In the genomic region with DNA sequence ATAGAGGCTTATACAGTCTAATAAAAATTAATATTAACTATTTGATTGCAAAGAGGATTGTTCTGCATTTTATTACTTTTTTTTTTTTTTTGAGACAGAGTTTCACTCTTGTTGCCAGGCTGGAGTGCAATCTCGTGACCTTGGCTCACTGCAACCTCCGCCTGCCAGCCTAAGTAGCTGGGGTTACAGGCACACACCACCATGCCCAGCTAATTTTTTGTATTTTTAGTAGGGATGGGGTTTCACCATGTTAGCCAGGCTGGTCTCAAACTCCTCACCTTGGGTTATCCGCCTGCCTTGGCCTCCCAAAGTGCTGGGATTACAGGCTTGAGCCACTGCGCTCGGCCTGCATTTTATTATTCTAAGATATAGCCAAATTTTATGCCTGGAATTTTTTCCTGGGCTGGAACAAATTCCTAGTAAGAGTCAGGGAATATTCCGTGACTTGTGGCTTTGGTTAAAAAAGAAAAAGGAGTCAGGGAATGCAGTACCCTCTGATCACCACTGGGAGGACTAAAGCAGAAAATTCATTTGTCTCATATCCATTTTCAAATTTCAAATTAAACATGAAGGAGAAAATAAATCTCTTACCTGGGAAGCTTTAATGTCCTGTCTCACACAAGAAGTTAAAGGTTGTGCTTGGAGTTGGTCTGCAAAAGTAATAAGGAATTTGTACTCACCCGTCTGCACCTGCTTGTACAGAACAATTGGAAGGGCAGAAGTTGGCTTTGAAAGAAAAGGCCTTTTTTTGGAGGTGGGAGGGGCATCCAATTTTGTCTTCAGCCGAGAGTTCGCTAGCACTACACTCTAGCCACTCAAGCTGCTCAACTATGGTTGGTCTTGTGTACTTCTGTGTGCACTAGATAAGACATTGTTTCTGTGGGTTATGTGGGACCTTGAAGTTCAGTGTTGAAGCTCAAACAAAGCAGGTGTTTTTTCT, we compare ENCODE assay signal across 8 cellular contexts. TPM values are rescaled to one million over a fixed set of nuclear protein-coding genes. Genes with fewer than 3 reads are reported as not detected.
DNase-seq lines count a peak whose midpoint lies in the region; ATAC-seq and TF ChIP-seq lines count a peak whose summit lies in the region.

No MANE protein-coding gene starts in this region.

- peak overlapping the region; percentile 67 for H3K27ac Mint-ChIP-seq in activated naive CD8-positive, alpha-beta T cell treated with anti-CD3 and anti-CD28 coated beads, Interleukin-2, amount 10 ng/mL, durations not matched to agents 7 days and 5 days

- POLR2A ChIA-PET in activated naive CD8-positive, alpha-beta T cell treated with anti-CD3 and anti-CD28 coated beads, Interleukin-2, amount 10 ng/mL, durations not matched to agents 7 days and 5 days (lab: Charles Lee): interaction anchor here (0.6 to 0.7 kb wide), 2 partner anchors 49 to 61 kb away, joined by 3 to 4 read pairs; no protein-coding TSS in a partner anchor

- H3K36me3 Mint-ChIP-seq in activated naive CD8-positive, alpha-beta T cell treated with anti-CD3 and anti-CD28 coated beads, Interleukin-2, amount 10 ng/mL, durations not matched to agents 7 days and 5 days: peaks cover 5% of the 10 kb centered on the region

- peak overlapping the region; percentile 20 to 55 for H3K27ac ChIP-seq in thoracic aorta

- DNase-seq in D341Med (ENCODE audit: low spot score) (peak; percentile 41), HUDEP-2 (lab: John Stamatoyannopoulos, UW; ENCODE audit: unreplicated experiment in 76 of 76) (peak in 70 of 76 experiments; percentile 20 to 86 (median 59)), iPS-NIHi11 (ENCODE audit: low spot score) (peak; percentile 26), thoracic aorta (ENCODE audit: low spot score) (no peak)
- DNase-seq in activated naive CD8-positive, alpha-beta T cell treated with anti-CD3 and anti-CD28 coated beads, Interleukin-2, amount 10 ng/mL, durations not matched to agents 7 days and 5 days: no peak

- H3K27me3 ChIP-seq in thoracic aorta (replicated peaks; ENCODE audit: insufficient read depth): no peaks in the 10 kb centered on the region

- no peaks in the 10 kb centered on the region for H3K36me3 ChIP-seq in thoracic aorta

- peaks cover 47 to 67% of the 10 kb centered on the region in 2 donors for H3K4me1 ChIP-seq in thoracic aorta (ENCODE audit: control insufficient read depth in 1 of 2, low read depth in 2 of 2)

- H3K4me3 Mint-ChIP-seq in activated naive CD8-positive, alpha-beta T cell treated with anti-CD3 and anti-CD28 coated beads, Interleukin-2, amount 10 ng/mL, durations not matched to agents 7 days and 5 days: peak overlapping the region; percentile 35

- H3K9me3 Mint-ChIP-seq in activated naive CD8-positive, alpha-beta T cell treated with anti-CD3 and anti-CD28 coated beads, Interleukin-2, amount 10 ng/mL, durations not matched to agents 7 days and 5 days: no peaks in the 10 kb centered on the region

- H3K4me1 Mint-ChIP-seq in activated naive CD8-positive, alpha-beta T cell treated with anti-CD3 and anti-CD28 coated beads, Interleukin-2, amount 10 ng/mL, durations not matched to agents 7 days and 5 days: peaks cover 44% of the 10 kb centered on the region

- no peak overlapping the region for H3K4me3 ChIP-seq in thoracic aorta

- peak; percentile 88 for TF ChIP-seq CTCF in thoracic aorta (IDR thresholded peaks at IDR 0.05)

- no peaks in the 10 kb centered on the region for H3K27me3 Mint-ChIP-seq in activated naive CD8-positive, alpha-beta T cell treated with anti-CD3 and anti-CD28 coated beads, Interleukin-2, amount 10 ng/mL, durations not matched to agents 7 days and 5 days

- no peaks in the 10 kb centered on the region for H3K9me3 ChIP-seq in thoracic aorta

- no peak for ATAC-seq in activated naive CD8-positive, alpha-beta T cell treated with anti-CD3 and anti-CD28 coated beads, Interleukin-2, amount 10 ng/mL, durations not matched to agents 7 days and 5 days (ENCODE audit: low read depth)
- ATAC-seq in thoracic aorta (ENCODE audit: insufficient number of reproducible peaks, low FRiP score, low read depth) (peak; percentile 58), GM21360 (IDR thresholded peaks at IDR 0.05; ENCODE audit: unreplicated experiment) (no peak), GM21367 (IDR thresholded peaks at IDR 0.05; ENCODE audit: unreplicated experiment) (no peak), HG03175 (IDR thresholded peaks at IDR 0.05; ENCODE audit: unreplicated experiment) (no peak)

RNA-seq across cellular contexts. Expression of a gene that starts 8.7 kb away (rescaled TPM):
- 10 to 100 TPM; 87.4 to 88.0 TPM for total RNA-seq in activated naive CD8-positive, alpha-beta T cell treated with anti-CD3 and anti-CD28 coated beads, Interleukin-2, amount 10 ng/mL, durations not matched to agents 7 days and 5 days
- total RNA-seq in thoracic aorta: 100 to 1,000 TPM in 1 of 2 donors, 10 to 100 TPM in 1; 77.6 to 133 TPM

RNA-seq across cellular contexts. Expression of a gene that starts 59.9 kb away (rescaled TPM):
- 100 to 1,000 TPM; 202 to 222 TPM for total RNA-seq in activated naive CD8-positive, alpha-beta T cell treated with anti-CD3 and anti-CD28 coated beads, Interleukin-2, amount 10 ng/mL, durations not matched to agents 7 days and 5 days
- 100 to 1,000 TPM in 1 of 2 donors, 10 to 100 TPM in 1; 89.2 to 373 TPM for total RNA-seq in thoracic aorta

Comparison
In these comparisons a context has a peak if more than half of its experiments do, and no peak if none do; other contexts are left out.
1. DNase-seq: peak in D341Med (single experiment), HUDEP-2 (70 of 76) and iPS-NIHi11 (single experiment); none in activated naive CD8-positive, alpha-beta T cell treated with anti-CD3 and anti-CD28 coated beads, Interleukin-2, amount 10 ng/mL, durations not matched to agents 7 days and 5 days (single experiment) and thoracic aorta (single experiment).